Comparison of ENCODE assay signal across 21 cellular contexts in genomic region chr19:5592531-5592930, GRCh38. TPM values are rescaled to one million over a fixed set of nuclear protein-coding genes. Genes with fewer than 3 reads are reported as not detected.
DNase-seq lines count a peak whose midpoint lies in the region; ATAC-seq, FAIRE-seq and TF ChIP-seq lines count a peak whose summit lies in the region.
"Had no signal": no experiment of that assay in that cellular context is flagged by ENCODE, and none has a peak within 500 bp of the region (broad histone marks: within the 10 kb centered on the region; RNA-seq: fewer than 3 reads in every experiment).

No MANE protein-coding gene starts in this region.

- no peaks in the 10 kb centered on the region for H3K27me3 ChIP-seq in osteoblast (ENCODE audit: insufficient read depth, low read length)
- H3K27me3 ChIP-seq: BLaER1 had no signal

- FAIRE-seq in kidney (lab: Jason Lieb, UNC), result no peak
- FAIRE-seq: A549, G401.6, GM12892, H54 had no signal

- intact Hi-C loops in kidney (cut with DNase I), result no loop called here

- DNase-seq in AG08396 (ENCODE audit: low spot score), result peak; percentile 20
- DNase-seq in kidney, result peak; percentile 48
- peak; percentile 80 for DNase-seq in osteoblast (ENCODE audit: insufficient read length, low spot score, missing footprints)
- no peak for DNase-seq in NCI-H526 (lab: John Stamatoyannopoulos, UW)
- no peak for DNase-seq in HuH-7 (ENCODE audit: low spot score)
- DNase-seq: 8988T; Caco-2; CD4-positive, CD25-positive, alpha-beta regulatory T cell; CD8-positive, alpha-beta T cell; DMS153; DND-41; GOT3; HCEC 1CT had no signal

- H3K9me3 ChIP-seq in kidney (ENCODE audit: control insufficient read depth in 1 of 2, low read length in 2 of 2) (no peaks in the 10 kb centered on the region), osteoblast (ENCODE audit: low read depth, low read length) (no peaks in the 10 kb centered on the region)
- H3K9me3 ChIP-seq: A549, BLaER1, Caco-2 had no signal

- H3K9ac ChIP-seq in kidney (ENCODE audit: low read length in 2 of 2), result no peak overlapping the region
- H3K9ac ChIP-seq: BLaER1 had no signal

- H3K27ac ChIP-seq in kidney (ENCODE audit: low read depth in 2 of 2, low read length in 2 of 2), result no peak overlapping the region
- no peak overlapping the region for H3K27ac ChIP-seq in osteoblast (ENCODE audit: low read depth, low read length)
- H3K27ac ChIP-seq: A549, BLaER1, C4-2B had no signal

- H3K4me3 ChIP-seq in kidney (ENCODE audit: low read length in 2 of 2) (no peak overlapping the region), osteoblast (ENCODE audit: insufficient read depth, low read length) (no peak overlapping the region)
- H3K4me3 ChIP-seq: A549, BLaER1 had no signal

- TF ChIP-seq CTCF in kidney (IDR thresholded peaks at IDR 0.05; ENCODE audit: borderline replicate concordance, extremely low read depth, insufficient read depth), result no peak
- TF ChIP-seq CTCF in osteoblast (IDR thresholded peaks at IDR 0.05; ENCODE audit: extremely low read depth, low read depth, low read length), result no peak

- H2AFZ ChIP-seq in osteoblast (ENCODE audit: low read length), result no peak overlapping the region

- H3K79me2 ChIP-seq in osteoblast (ENCODE audit: insufficient read depth, low read length), result no peaks in the 10 kb centered on the region

- H3K4me2 ChIP-seq in osteoblast (ENCODE audit: insufficient read depth, low read length), result no peak overlapping the region
- H3K4me2 ChIP-seq: A549, BLaER1 had no signal

- peaks cover 70 to 91% of the 10 kb centered on the region in 2 donors for H3K36me3 ChIP-seq in kidney (ENCODE audit: control insufficient read depth in 1 of 2, insufficient read depth in 2 of 2, low read length in 2 of 2)
- peaks cover 79% of the 10 kb centered on the region for H3K36me3 ChIP-seq in osteoblast (ENCODE audit: insufficient read depth, low read length)

- H4K20me1 ChIP-seq in osteoblast (ENCODE audit: insufficient read depth, low read length), result peaks cover 22% of the 10 kb centered on the region

- no peak for ATAC-seq in HG03135 (IDR thresholded peaks at IDR 0.05; ENCODE audit: unreplicated experiment)
- no peak for ATAC-seq in esophagus mucosa
- ATAC-seq: A549; CD8-positive, alpha-beta T cell had no signal

- H3K4me1 ChIP-seq in kidney (ENCODE audit: control insufficient read depth in 1 of 2, insufficient read depth in 1 of 2, low read depth in 1 of 2, low read length in 2 of 2) (no peaks in the 10 kb centered on the region), osteoblast (ENCODE audit: insufficient read depth, low read length) (no peaks in the 10 kb centered on the region)
- H3K4me1 ChIP-seq: A549, Caco-2 had no signal

RNA-seq across cellular contexts. Expression of gene TINCR, which starts 24.8 kb away (rescaled TPM):
- total RNA-seq in kidney (0.94 TPM), osteoblast (under 0.01 and 0.36 TPM in 2 replicates), esophagus mucosa (29.7 TPM)
- 2.2 TPM for polyA plus RNA-seq in kidney (ENCODE audit: insufficient read depth, low read depth, low replicate concordance)
- polyA plus RNA-seq: CD4-positive, CD25-positive, alpha-beta regulatory T cell had no signal

RNA-seq across cellular contexts. Expression of gene SAFB2, which starts 30.0 kb away (rescaled TPM):
- total RNA-seq in kidney (113 TPM), osteoblast (38.0 and 43.0 TPM in 2 replicates), esophagus mucosa (30.0 TPM)
- polyA plus RNA-seq in kidney (ENCODE audit: insufficient read depth, low read depth, low replicate concordance), result 67.1 TPM

RNA-seq across cellular contexts. Expression of gene SAFB, which starts 30.4 kb away (rescaled TPM):
- 88.6 TPM for total RNA-seq in kidney
- polyA plus RNA-seq in kidney (ENCODE audit: insufficient read depth, low read depth, low replicate concordance), result 35.0 TPM
- total RNA-seq in osteoblast, result 33.7 and 42.4 TPM in 2 replicates
- 35.5 TPM for total RNA-seq in esophagus mucosa

Comparison
In these comparisons a context has a peak if more than half of its experiments do, and no peak if none do; other contexts are left out.
1. DNase-seq: peak in AG08396 (single experiment), kidney (single experiment) and osteoblast (single experiment); none in NCI-H526 (0 of 2) and HuH-7 (single experiment).
2. RNA of gene TINCR, which starts 24.8 kb away (total RNA-seq): 29.7 TPM in esophagus mucosa (single experiment); 0.94 TPM in kidney (single experiment) and under 0.01 to 0.36 TPM in osteoblast; every median in the first group is over 10 times any median in the second.